In genomic region chr1:194252189-194252588, GRCh38 we compare ENCODE assay signal across 17 cellular contexts.
"Had no signal": no experiment of that assay in that cellular context is flagged by ENCODE, and none has a peak within 500 bp of the region (broad histone marks: within the 10 kb centered on the region; RNA-seq: fewer than 3 reads in every experiment).

No MANE protein-coding gene starts in this region.

- H3K4me1 ChIP-seq: colonic mucosa, psoas muscle, sigmoid colon, suprapubic skin had no signal

- H3K27ac ChIP-seq: cardiac muscle cell, colonic mucosa, psoas muscle, sigmoid colon, suprapubic skin had no signal

- H3K4me3 Mint-ChIP-seq: activated T-cell treated with anti-CD3 and anti-CD28 coated beads, Interleukin-2, amount 50 U/mL, for 4 hours; natural killer cell; type B pancreatic cell had no signal

- H3K27me3 ChIP-seq: cardiac muscle cell, colonic mucosa, sigmoid colon, suprapubic skin had no signal

- H3K9me3 Mint-ChIP-seq: activated T-cell treated with anti-CD3 and anti-CD28 coated beads, Interleukin-2, amount 50 U/mL, for 4 hours; type B pancreatic cell had no signal

- H3K27ac Mint-ChIP-seq: natural killer cell, type B pancreatic cell had no signal

- H3K36me3 ChIP-seq: cardiac muscle cell, colonic mucosa, sigmoid colon, suprapubic skin had no signal

- DNase-seq: activated effector memory CD4-positive, alpha-beta T cell treated with anti-CD3 and anti-CD28 coated beads, Interleukin-2, amount 50 U/mL, for 16 hours; activated T-cell treated with anti-CD3 and anti-CD28 coated beads, Interleukin-2, amount 50 U/mL, for 4 hours; anterior cingulate cortex; colonic mucosa; effector CD8-positive, alpha-beta T cell; hippocampal formation; mammary epithelial cell; natural killer cell; occipital lobe; psoas muscle; sigmoid colon; stimulated activated CD4-positive, alpha-beta T cell treated with anti-CD3 and anti-CD28 coated beads, Interleukin-2, amount 100 ng/mL, for 48 hours; stimulated activated naive CD4-positive, alpha-beta T cell treated with Interleukin-2 at 50 U/mL for 16 hours had no signal

- H3K4me3 ChIP-seq: cardiac muscle cell, colonic mucosa, psoas muscle, sigmoid colon, suprapubic skin had no signal

- H3K4me1 Mint-ChIP-seq: natural killer cell had no signal

- H3K36me3 Mint-ChIP-seq: activated naive CD4-positive, alpha-beta T cell treated with anti-CD3 and anti-CD28 coated beads, Interleukin-2, amount 50 U/mL, for 72 hours; natural killer cell; type B pancreatic cell had no signal

- H3K9me3 ChIP-seq: colonic mucosa, psoas muscle, sigmoid colon, suprapubic skin had no signal

- H3K27me3 Mint-ChIP-seq: type B pancreatic cell had no signal

- ATAC-seq: activated naive CD4-positive, alpha-beta T cell treated with anti-CD3 and anti-CD28 coated beads, Interleukin-2, amount 50 U/mL, for 72 hours; activated T-cell treated with anti-CD3 and anti-CD28 coated beads, Interleukin-2, amount 50 U/mL, for 4 hours; natural killer cell; psoas muscle had no signal
